In the genomic region with DNA sequence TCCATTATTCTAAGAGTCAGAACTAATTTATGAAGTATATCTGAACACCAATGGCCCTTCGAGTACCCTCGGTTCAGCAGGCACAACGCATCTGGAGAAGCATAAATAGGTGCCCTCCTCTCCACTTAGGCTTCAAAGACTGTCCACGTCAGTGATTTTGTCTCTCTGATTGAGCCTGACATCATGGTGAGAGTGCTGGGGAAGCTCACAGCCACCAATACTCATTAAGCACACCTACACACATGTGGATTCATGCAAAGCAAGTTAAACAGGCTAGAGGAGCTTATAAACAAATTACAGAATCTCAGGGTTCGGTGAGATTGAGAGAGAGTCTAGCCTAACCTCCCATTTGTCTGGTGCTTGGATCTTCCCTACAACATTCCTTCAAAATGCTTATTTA, we compare ENCODE assay signal across 15 cellular contexts. TPM values are rescaled to one million over a fixed set of nuclear protein-coding genes. Genes with fewer than 3 reads are reported as not detected.
DNase-seq lines count a peak whose midpoint lies in the region; ATAC-seq, FAIRE-seq and TF ChIP-seq lines count a peak whose summit lies in the region.
"Had no signal": no experiment of that assay in that cellular context is flagged by ENCODE, and none has a peak within 500 bp of the region (broad histone marks: within the 10 kb centered on the region; RNA-seq: fewer than 3 reads in every experiment).

No MANE protein-coding gene starts in this region.

- H3K4me3 Mint-ChIP-seq in stimulated activated naive CD8-positive, alpha-beta T cell treated with anti-CD3 and anti-CD28 coated beads, Interleukin-15, amount 100 ng/mL, for 72 hours, result no peak overlapping the region
- no peak overlapping the region for H3K4me3 Mint-ChIP-seq in activated T-helper 17 cell treated with anti-CD3 and anti-CD28 coated beads, Interleukin-2, amount 50 U/mL, for 72 hours
- H3K4me3 Mint-ChIP-seq: naive thymus-derived CD8-positive, alpha-beta T cell had no signal

- H3K27ac Mint-ChIP-seq in stimulated activated naive CD8-positive, alpha-beta T cell treated with anti-CD3 and anti-CD28 coated beads, Interleukin-15, amount 100 ng/mL, for 72 hours, result no peak overlapping the region
- no peak overlapping the region for H3K27ac Mint-ChIP-seq in activated T-helper 17 cell treated with anti-CD3 and anti-CD28 coated beads, Interleukin-2, amount 50 U/mL, for 72 hours
- H3K27ac Mint-ChIP-seq: naive thymus-derived CD8-positive, alpha-beta T cell had no signal

- no peak for DNase-seq in stimulated activated naive CD8-positive, alpha-beta T cell treated with anti-CD3 and anti-CD28 coated beads, Interleukin-15, Interleukin-2, amounts not matched to agents 100 U/mL and 50 U/mL, for 24 hours
- no peak for DNase-seq in stimulated activated naive CD8-positive, alpha-beta T cell treated with anti-CD3 and anti-CD28 coated beads, Interleukin-15, amount 100 ng/mL, for 72 hours
- DNase-seq in left kidney (ENCODE audit: low read depth, low spot score) (peak; percentile 60), uterus (no peak), NK-92 (lab: John Stamatoyannopoulos, UW; ENCODE audit: unreplicated experiment) (no peak), NCI-H2107 treated with DMSO at 0.1 percent for 48 hours (lab: John Stamatoyannopoulos, UW; ENCODE audit: unreplicated experiment) (no peak), kidney (no peak)
- DNase-seq: activated CD4-positive, alpha-beta T cell treated with anti-CD3 and anti-CD28 coated beads, Interleukin-2, amount 50 U/mL, for 48 hours; activated effector memory CD4-positive, alpha-beta T cell treated with Interleukin-2 at 50 U/mL for 16 hours; KG1; naive thymus-derived CD8-positive, alpha-beta T cell; NCI-H1105; SK-N-SH had no signal

- no peak for TF ChIP-seq POLR2A in uterus (IDR thresholded peaks at IDR 0.05)

- no peaks in the 10 kb centered on the region for H3K4me1 ChIP-seq in uterus
- H3K4me1 ChIP-seq in kidney (ENCODE audit: control insufficient read depth in 1 of 2, insufficient read depth in 1 of 2, low read depth in 1 of 2, low read length in 2 of 2), result peaks cover 4 to 6% of the 10 kb centered on the region in 2 donors

- no peaks in the 10 kb centered on the region for H3K27me3 ChIP-seq in uterus

- H3K27ac ChIP-seq in uterus (peak overlapping the region; percentile 13 to 83), kidney (ENCODE audit: low read depth in 2 of 2, low read length in 2 of 2) (no peak overlapping the region)

- H3K9me3 Mint-ChIP-seq in stimulated activated naive CD8-positive, alpha-beta T cell treated with anti-CD3 and anti-CD28 coated beads, Interleukin-15, amount 100 ng/mL, for 72 hours, result no peaks in the 10 kb centered on the region
- H3K9me3 Mint-ChIP-seq in activated T-helper 17 cell treated with anti-CD3 and anti-CD28 coated beads, Interleukin-2, amount 50 U/mL, for 72 hours, result no peaks in the 10 kb centered on the region
- H3K9me3 Mint-ChIP-seq: naive thymus-derived CD8-positive, alpha-beta T cell had no signal

- H3K9ac ChIP-seq in kidney (ENCODE audit: low read length in 2 of 2), result no peak overlapping the region
- H3K9ac ChIP-seq: SK-N-SH had no signal

- H3K36me3 ChIP-seq in uterus, result no peaks in the 10 kb centered on the region
- H3K36me3 ChIP-seq in kidney (ENCODE audit: control insufficient read depth in 1 of 2, insufficient read depth in 2 of 2, low read length in 2 of 2), result no peaks in the 10 kb centered on the region

- intact Hi-C loops in uterus (cut with DNase I; ENCODE audit: low total_unique reads), result no loop called here
- intact Hi-C loops in kidney (cut with DNase I), result no loop called here

- H3K4me3 ChIP-seq in uterus (peak overlapping the region in 1 of 2 donors; percentile 60), kidney (ENCODE audit: low read length in 2 of 2) (no peak overlapping the region)
- H3K4me3 ChIP-seq: lung had no signal

- ATAC-seq in stimulated activated naive CD8-positive, alpha-beta T cell treated with anti-CD3 and anti-CD28 coated beads, Interleukin-15, Interleukin-2, amounts not matched to agents 100 U/mL and 50 U/mL, for 24 hours, result peak; percentile 30
- ATAC-seq in stimulated activated naive CD8-positive, alpha-beta T cell treated with anti-CD3 and anti-CD28 coated beads, Interleukin-15, amount 100 ng/mL, for 72 hours, result no peak
- peak; percentile 50 for ATAC-seq in activated T-helper 17 cell treated with anti-CD3 and anti-CD28 coated beads, Interleukin-2, amount 50 U/mL, for 72 hours (replicated peaks)
- ATAC-seq: naive thymus-derived CD8-positive, alpha-beta T cell had no signal

- H3K4me1 Mint-ChIP-seq in stimulated activated naive CD8-positive, alpha-beta T cell treated with anti-CD3 and anti-CD28 coated beads, Interleukin-15, amount 100 ng/mL, for 72 hours, result peaks cover 36% of the 10 kb centered on the region
- H3K4me1 Mint-ChIP-seq in activated T-helper 17 cell treated with anti-CD3 and anti-CD28 coated beads, Interleukin-2, amount 50 U/mL, for 72 hours, result peaks cover 7% of the 10 kb centered on the region

- H3K36me3 Mint-ChIP-seq in activated T-helper 17 cell treated with anti-CD3 and anti-CD28 coated beads, Interleukin-2, amount 50 U/mL, for 72 hours (ENCODE audit: low read depth), result no peaks in the 10 kb centered on the region
- H3K36me3 Mint-ChIP-seq: naive thymus-derived CD8-positive, alpha-beta T cell had no signal

- TF ChIP-seq CTCF in uterus (IDR thresholded peaks at IDR 0.05) (no peak), kidney (IDR thresholded peaks at IDR 0.05; ENCODE audit: borderline replicate concordance, extremely low read depth, insufficient read depth) (no peak)

- peaks cover 49% of the 10 kb centered on the region for H3K27me3 Mint-ChIP-seq in stimulated activated naive CD8-positive, alpha-beta T cell treated with anti-CD3 and anti-CD28 coated beads, Interleukin-15, amount 100 ng/mL, for 72 hours
- H3K27me3 Mint-ChIP-seq in activated T-helper 17 cell treated with anti-CD3 and anti-CD28 coated beads, Interleukin-2, amount 50 U/mL, for 72 hours, result peaks cover 44% of the 10 kb centered on the region

- no peak for FAIRE-seq in kidney (lab: Jason Lieb, UNC)

- H3K9me3 ChIP-seq in uterus, result no peaks in the 10 kb centered on the region
- no peaks in the 10 kb centered on the region for H3K9me3 ChIP-seq in kidney (ENCODE audit: control insufficient read depth in 1 of 2, low read length in 2 of 2)
- H3K9me3 ChIP-seq: SK-N-SH had no signal

RNA-seq across cellular contexts. Expression of a gene that starts 3.6 kb away (rescaled TPM):
- under 1 TPM; 0.11 to 0.61 TPM for total RNA-seq in activated T-helper 17 cell treated with anti-CD3 and anti-CD28 coated beads, Interleukin-2, amount 50 U/mL, for 72 hours
- total RNA-seq in uterus (100 to 1,000 TPM in 1 of 4 donors, 10 to 100 TPM in 3; 15.1 to 200 (median 38.6) TPM), kidney (86.0 TPM)
- 6.2 TPM for polyA plus RNA-seq in kidney (ENCODE audit: insufficient read depth, low read depth, low replicate concordance)
- total RNA-seq: naive thymus-derived CD8-positive, alpha-beta T cell had no signal
- polyA plus RNA-seq: naive thymus-derived CD8-positive, alpha-beta T cell had no signal

Comparison
In these comparisons a context has a peak if more than half of its experiments do, and no peak if none do; other contexts are left out.
1. H3K27ac ChIP-seq: peak in uterus (2 of 2); none in kidney (0 of 2).
2. RNA of a gene that starts 3.6 kb away (total RNA-seq): 86.0 TPM in kidney (single experiment) and 15.1 to 200 TPM in uterus; 0.11 to 0.61 TPM in activated T-helper 17 cell treated with anti-CD3 and anti-CD28 coated beads, Interleukin-2, amount 50 U/mL, for 72 hours; every median in the first group is over 10 times any median in the second.